In genomic region chr14:31239673-31240072, GRCh38 we compare ENCODE assay signal across 31 cellular contexts.
"Had no signal": no experiment of that assay in that cellular context is flagged by ENCODE, and none has a peak within 500 bp of the region (broad histone marks: within the 10 kb centered on the region; RNA-seq: fewer than 3 reads in every experiment).

No MANE protein-coding gene starts in this region.

- H3K9me3 Mint-ChIP-seq: activated CD4-positive, alpha-beta memory T cell treated with anti-CD3 and anti-CD28 coated beads for 36 hours; activated CD4-positive, alpha-beta T cell treated with anti-CD3 and anti-CD28 coated beads, Interleukin-2, amount 10 ng/mL, durations not matched to agents 24 days and 14 days; activated naive CD4-positive, alpha-beta T cell treated with anti-CD3 and anti-CD28 coated beads for 36 hours; activated naive CD8-positive, alpha-beta T cell treated with anti-CD3 and anti-CD28 coated beads for 36 hours; activated T-helper 1 cell treated with anti-CD3 and anti-CD28 coated beads, Interleukin-12 subunit alpha, Interleukin-12 subunit beta, Interleukin-2, Interleukin-4 antibody, amounts not matched to agents 30 ng/mL and 10 ng/mL and 1 ng/mL, durations not matched to agents 14 hours and 24 hours and 36 hours; naive thymus-derived CD4-positive, alpha-beta T cell; stimulated activated memory B cell treated with anti-CD40 and anti-IgM and Interleukin-4, amounts not matched to agents 10 μg/mL and 1 μg/mL and 100 μg/mL, for 72 hours had no signal

- H3K36me3 Mint-ChIP-seq: activated CD4-positive, alpha-beta memory T cell treated with anti-CD3 and anti-CD28 coated beads for 36 hours; activated naive CD8-positive, alpha-beta T cell treated with anti-CD3 and anti-CD28 coated beads for 36 hours; naive thymus-derived CD4-positive, alpha-beta T cell; stimulated activated memory B cell treated with anti-CD40 and anti-IgM and Interleukin-4, amounts not matched to agents 10 μg/mL and 1 μg/mL and 100 μg/mL, for 72 hours had no signal

- DNase-seq: activated CD4-positive, alpha-beta memory T cell treated with anti-CD3 and anti-CD28 coated beads for 36 hours; activated CD4-positive, alpha-beta T cell treated with anti-CD3 and anti-CD28 coated beads, Interleukin-2, amount 10 ng/mL, durations not matched to agents 24 days and 14 days; activated CD4-positive, CD25-positive, alpha-beta regulatory T cell treated with anti-CD3 and anti-CD28 coated beads, Interleukin-2, amount 50 U/mL, for 72 hours; activated CD8-positive, alpha-beta memory T cell treated with anti-CD3 and anti-CD28 coated beads, Interleukin-2, amount 50 U/mL, for 4 hours; activated effector memory CD4-positive, alpha-beta T cell treated with anti-CD3 and anti-CD28 coated beads, Interleukin-2, amount 50 U/mL, for 16 hours; activated naive CD4-positive, alpha-beta T cell treated with anti-CD3 and anti-CD28 coated beads for 36 hours; activated naive CD8-positive, alpha-beta T cell treated with anti-CD3 and anti-CD28 coated beads for 36 hours; activated T-cell treated with anti-CD3 and anti-CD28 coated beads, Interleukin-2, amount 50 U/mL, for 1 hour; adrenal gland; aorta; body of pancreas; cerebellar nuclear complex; dorsolateral prefrontal cortex; effector memory CD4-positive, alpha-beta T cell; gastrocnemius medialis; glutamatergic neuron; left ventricle myocardium inferior; midbrain; naive thymus-derived CD4-positive, alpha-beta T cell; nucleus accumbens; pancreas; psoas muscle; stimulated activated CD4-positive, alpha-beta T cell treated with anti-CD3 and anti-CD28 coated beads, Interleukin-1b, Interleukin-23, amount 100 ng/mL, for 48 hours; stimulated activated CD4-positive, alpha-beta T cell treated with anti-CD3 and anti-CD28 coated beads, Interleukin-4, amount 100 ng/mL, for 4 hours; stimulated activated CD8-positive, alpha-beta memory T cell treated with anti-CD3 and anti-CD28 coated beads, Interleukin-4, amount 100 ng/mL, for 48 hours; stomach; tibial artery had no signal

- H3K4me3 Mint-ChIP-seq: activated CD4-positive, alpha-beta memory T cell treated with anti-CD3 and anti-CD28 coated beads for 36 hours; activated CD4-positive, alpha-beta T cell treated with anti-CD3 and anti-CD28 coated beads, Interleukin-2, amount 10 ng/mL, durations not matched to agents 24 days and 14 days; activated naive CD4-positive, alpha-beta T cell treated with anti-CD3 and anti-CD28 coated beads for 36 hours; activated naive CD8-positive, alpha-beta T cell treated with anti-CD3 and anti-CD28 coated beads for 36 hours; activated T-helper 1 cell treated with anti-CD3 and anti-CD28 coated beads, Interleukin-12 subunit alpha, Interleukin-12 subunit beta, Interleukin-2, Interleukin-4 antibody, amounts not matched to agents 30 ng/mL and 10 ng/mL and 1 ng/mL, durations not matched to agents 14 hours and 24 hours and 36 hours; stimulated activated memory B cell treated with anti-CD40 and anti-IgM and Interleukin-4, amounts not matched to agents 10 μg/mL and 1 μg/mL and 100 μg/mL, for 72 hours had no signal

- H3K4me3 ChIP-seq: adrenal gland, body of pancreas, coronary artery, dorsolateral prefrontal cortex, gastrocnemius medialis, left ventricle myocardium inferior, pancreas, psoas muscle, smooth muscle cell, stomach, tibial artery had no signal

- H3K27me3 ChIP-seq: adrenal gland, body of pancreas, dorsolateral prefrontal cortex, gastrocnemius medialis, pancreas, stomach, tibial artery had no signal

- ATAC-seq: body of pancreas; gastrocnemius medialis; naive thymus-derived CD4-positive, alpha-beta T cell; pancreas; psoas muscle; stimulated activated memory B cell treated with anti-CD40 and anti-IgM and Interleukin-4, amounts not matched to agents 10 μg/mL and 1 μg/mL and 100 μg/mL, for 72 hours had no signal

- H3K27me3 Mint-ChIP-seq: activated CD4-positive, alpha-beta memory T cell treated with anti-CD3 and anti-CD28 coated beads for 36 hours; activated CD4-positive, alpha-beta T cell treated with anti-CD3 and anti-CD28 coated beads, Interleukin-2, amount 10 ng/mL, durations not matched to agents 24 days and 14 days; activated naive CD8-positive, alpha-beta T cell treated with anti-CD3 and anti-CD28 coated beads for 36 hours; stimulated activated memory B cell treated with anti-CD40 and anti-IgM and Interleukin-4, amounts not matched to agents 10 μg/mL and 1 μg/mL and 100 μg/mL, for 72 hours had no signal

- H3K27ac Mint-ChIP-seq: activated CD4-positive, alpha-beta memory T cell treated with anti-CD3 and anti-CD28 coated beads for 36 hours; activated CD4-positive, alpha-beta T cell treated with anti-CD3 and anti-CD28 coated beads, Interleukin-2, amount 10 ng/mL, durations not matched to agents 24 days and 14 days; activated naive CD4-positive, alpha-beta T cell treated with anti-CD3 and anti-CD28 coated beads for 36 hours; activated naive CD8-positive, alpha-beta T cell treated with anti-CD3 and anti-CD28 coated beads for 36 hours; activated T-helper 1 cell treated with anti-CD3 and anti-CD28 coated beads, Interleukin-12 subunit alpha, Interleukin-12 subunit beta, Interleukin-2, Interleukin-4 antibody, amounts not matched to agents 30 ng/mL and 10 ng/mL and 1 ng/mL, durations not matched to agents 14 hours and 24 hours and 36 hours; stimulated activated memory B cell treated with anti-CD40 and anti-IgM and Interleukin-4, amounts not matched to agents 10 μg/mL and 1 μg/mL and 100 μg/mL, for 72 hours had no signal

- H3K27ac ChIP-seq: adrenal gland, body of pancreas, coronary artery, dorsolateral prefrontal cortex, gastrocnemius medialis, left ventricle myocardium inferior, pancreas, psoas muscle, stomach, tibial artery had no signal

- H3K4me1 ChIP-seq: body of pancreas, gastrocnemius medialis, pancreas, psoas muscle had no signal

- H3K9me3 ChIP-seq: adrenal gland, body of pancreas, gastrocnemius medialis, left ventricle myocardium inferior, pancreas, psoas muscle, stomach, tibial artery had no signal

- H3K36me3 ChIP-seq: adrenal gland, gastrocnemius medialis, left ventricle myocardium inferior, pancreas, stomach, tibial artery had no signal
